8 cellular contexts compared by ENCODE assay signal in the genomic region with DNA sequence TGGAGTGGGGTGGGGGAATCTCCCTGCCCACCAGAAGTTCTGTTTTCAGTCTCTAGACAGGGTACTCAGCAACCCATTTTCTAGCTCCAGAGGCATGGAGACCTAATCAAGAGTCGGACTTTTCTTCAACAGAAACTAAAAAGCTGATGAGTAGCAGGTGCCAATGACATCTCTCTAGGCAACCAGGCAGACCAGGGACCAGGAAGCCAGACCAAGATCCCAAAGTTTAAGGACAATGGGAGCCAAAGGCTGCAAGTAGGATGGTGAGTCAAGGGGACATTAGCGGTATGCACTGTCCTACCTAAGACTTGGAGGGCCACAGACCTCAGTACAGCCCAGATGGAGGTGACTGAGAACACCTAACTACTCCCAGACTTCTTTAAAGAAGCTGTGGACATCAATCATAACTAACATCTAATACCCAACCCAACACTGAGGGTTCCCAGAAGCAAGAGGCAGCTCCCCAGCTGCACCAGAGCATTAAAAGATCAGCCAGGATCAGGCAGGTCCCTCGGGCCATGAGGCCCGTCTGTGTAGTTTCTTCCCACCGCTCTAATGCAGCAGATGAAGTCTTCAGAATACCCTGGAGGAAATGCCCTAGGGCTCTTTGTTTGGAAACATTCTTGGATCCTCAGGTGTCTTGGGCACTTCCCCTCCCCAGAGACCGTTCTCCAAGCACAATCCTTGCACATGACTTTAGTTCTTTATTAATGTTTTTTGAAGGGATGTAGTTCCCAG. TPM values are rescaled to one million over a fixed set of nuclear protein-coding genes. Genes with fewer than 3 reads are reported as not detected.
DNase-seq lines count a peak whose midpoint lies in the region; ATAC-seq, FAIRE-seq and TF ChIP-seq lines count a peak whose summit lies in the region.

No MANE protein-coding gene starts in this region.

- CTCF ChIA-PET in T-cell (lab: Charles Lee), result interaction anchor here in 1 of 2 donors (0.6 to 1.2 kb wide), 2 partner anchors 136 to 971 kb away, joined by 3 to 4 read pairs; a partner anchor contains a TSS

- H3K4me1 ChIP-seq in skeletal muscle satellite cell (ENCODE audit: control insufficient read depth, insufficient read depth, low read length), result peaks cover 11% of the 10 kb centered on the region

- TF ChIP-seq CTCF in foreskin fibroblast (IDR thresholded peaks at IDR 0.05; ENCODE audit: low read depth, low read length), result no peak

- peak; percentile 46 for FAIRE-seq in GM12892 (lab: Jason Lieb, UNC)

- no peak for TF ChIP-seq POLR2A in GM12892 (IDR thresholded peaks at IDR 0.05; ENCODE audit: low read depth, low read length)

- H3K36me3 Mint-ChIP-seq in T-cell, result peaks cover 10% of the 10 kb centered on the region

- peak overlapping the region; percentile 93 for H3K4me2 ChIP-seq in skeletal muscle satellite cell (ENCODE audit: low read length)

- peaks cover 0 to 2% of the 10 kb centered on the region in 2 donors for H3K27me3 Mint-ChIP-seq in T-cell

- no peaks in the 10 kb centered on the region for H3K27me3 ChIP-seq in skeletal muscle satellite cell (ENCODE audit: control insufficient read depth, insufficient read depth, low read length)

- peak overlapping the region; percentile 92 for H3K9ac ChIP-seq in skeletal muscle satellite cell (ENCODE audit: low read depth, low read length)

- no peaks in the 10 kb centered on the region for H3K9me3 Mint-ChIP-seq in T-cell

- ATAC-seq in T-cell (replicated peaks in 1 of 4), result no peak
- ATAC-seq in activated CD4-positive, CD25-positive, alpha-beta regulatory T cell treated with anti-CD3 and anti-CD28 coated beads, Interleukin-2, amount 50 U/mL, for 24 hours, result no peak

- peaks cover 26% of the 10 kb centered on the region for H3K36me3 ChIP-seq in skeletal muscle satellite cell (ENCODE audit: insufficient read depth, low read length)

- H3K27ac Mint-ChIP-seq in T-cell, result peak overlapping the region; percentile 84 to 87

- H3K4me3 Mint-ChIP-seq in T-cell, result peak overlapping the region; percentile 89 to 97 (median 92)

- H3K4me3 ChIP-seq in foreskin fibroblast (ENCODE audit: low read depth in 1 of 2, low read length in 2 of 2) (peak overlapping the region; percentile 86 to 91), skeletal muscle satellite cell (ENCODE audit: low read length) (peak overlapping the region; percentile 87)

- peaks cover 33 to 41% (median 40%) of the 10 kb centered on the region in 3 donors for H3K4me1 Mint-ChIP-seq in T-cell

- DNase-seq in GM12892 (ENCODE audit: insufficient read length) (no peak), T-cell (no peak), foreskin fibroblast (no peak), NCI-H1048 (lab: John Stamatoyannopoulos, UW) (no peak), mesenteric fat pad (ENCODE audit: low spot score) (no peak), SIG-M5 (lab: John Stamatoyannopoulos, UW) (no peak)

- H3K9me3 ChIP-seq in skeletal muscle satellite cell (replicated peaks; ENCODE audit: low read length), result no peaks in the 10 kb centered on the region

- POLR2A ChIA-PET in T-cell (lab: Charles Lee), result no interaction called here

RNA-seq across cellular contexts. Expression of a gene that starts 1.0 kb away (rescaled TPM):
- polyA plus RNA-seq in GM12892 (2012; ENCODE audit: missing spikeins), result 15.7 TPM
- total RNA-seq in T-cell (10 to 100 TPM; 20.4 to 37.0 (median 35.8) TPM), mesenteric fat pad (19.4 TPM)
- total RNA-seq in skeletal muscle satellite cell (2012; rRNA removed), result 21.3 and 23.8 TPM in 2 replicates

RNA-seq across cellular contexts. Expression of a gene that starts 6.2 kb away (rescaled TPM):
- 4.3 TPM for polyA plus RNA-seq in GM12892 (2012; ENCODE audit: missing spikeins)
- total RNA-seq in T-cell (1 to 10 TPM; 2.0 to 7.3 (median 4.7) TPM), mesenteric fat pad (53.5 TPM)
- total RNA-seq in skeletal muscle satellite cell (2012; rRNA removed), result 6.1 and 7.6 TPM in 2 replicates

RNA-seq across cellular contexts. Expression of a gene that starts 32.3 kb away (rescaled TPM):
- not detected for polyA plus RNA-seq in GM12892 (2012; ENCODE audit: missing spikeins)
- 1 to 10 TPM in 3 of 5 donors, under 1 TPM in 2; 0.25 to 3.7 (median 2.1) TPM for total RNA-seq in T-cell
- 126 and 130 TPM in 2 replicates for total RNA-seq in skeletal muscle satellite cell (2012; rRNA removed)
- 310 TPM for total RNA-seq in mesenteric fat pad

RNA-seq across cellular contexts. Expression of a gene that starts 44.5 kb away (rescaled TPM):
- 19.5 TPM for polyA plus RNA-seq in GM12892 (2012; ENCODE audit: missing spikeins)
- total RNA-seq in T-cell, result 100 to 1,000 TPM in 3 of 5 donors, 10 to 100 TPM in 2; 56.5 to 117 (median 105) TPM
- total RNA-seq in skeletal muscle satellite cell (2012; rRNA removed), result 29.7 and 30.9 TPM in 2 replicates
- 45.0 TPM for total RNA-seq in mesenteric fat pad

Comparison
In these comparisons a context has a peak if more than half of its experiments do, and no peak if none do; other contexts are left out.
1. RNA of a gene that starts 32.3 kb away (total RNA-seq): 310 TPM in mesenteric fat pad (single experiment); 0.25 to 3.7 TPM in T-cell; every median in the first group is over 10 times any median in the second.